ENCODE assay signal across 9 cellular contexts in genomic region chr3:24493951-24494615, GRCh38. TPM values are rescaled to one million over a fixed set of nuclear protein-coding genes. Genes with fewer than 3 reads are reported as not detected.
DNase-seq lines count a peak whose midpoint lies in the region; ATAC-seq and TF ChIP-seq lines count a peak whose summit lies in the region.
"Had no signal": no experiment of that assay in that cellular context is flagged by ENCODE, and none has a peak within 500 bp of the region (broad histone marks: within the 10 kb centered on the region; RNA-seq: fewer than 3 reads in every experiment).

No MANE protein-coding gene starts in this region.

- TF ChIP-seq RAD21 in IMR-90 (IDR thresholded peaks at IDR 0.05; ENCODE audit: low read length): no peak

- dilution Hi-C loops in IMR-90 (cut with HindIII; ENCODE audit: low sequenced_read_pairs, unreplicated experiment): no loop called here

- peaks cover 21% of the 10 kb centered on the region for H3K27me3 ChIP-seq in IMR-90 (ENCODE audit: control insufficient read depth, insufficient read depth, low read length)
- peaks cover 0 to 48% (median 12%) of the 10 kb centered on the region in 7 donors for H3K27me3 ChIP-seq in spleen (replicated peaks in 1 of 7)

- H4K8ac ChIP-seq in IMR-90 (ENCODE audit: low read depth in 2 of 2, low read length in 2 of 2): no peak overlapping the region

- no peak overlapping the region for H2BK20ac ChIP-seq in IMR-90 (ENCODE audit: low read depth, low read length)

- H4K20me1 ChIP-seq in IMR-90 (ENCODE audit: insufficient read depth, low read length): no peaks in the 10 kb centered on the region

- no peak overlapping the region; the same call in 1 of the 2 replicates for H3K4me3 ChIP-seq in IMR-90 (ENCODE audit: insufficient read depth, low read depth, low read length)
- peak overlapping the region; percentile 54 to 83 (median 64) for H3K4me3 ChIP-seq in spleen
- H3K4me3 ChIP-seq: GM12878 had no signal

- in situ Hi-C loops in IMR-90 (cut with MboI; ENCODE audit: low sequenced_read_pairs): no loop called here

- no peak overlapping the region for H3K23ac ChIP-seq in IMR-90 (ENCODE audit: low read depth, low read length)

- H3K14ac ChIP-seq in IMR-90 (replicated peaks; ENCODE audit: low read depth, low read length): no peak overlapping the region

- no peak overlapping the region for H2AK5ac ChIP-seq in IMR-90 (ENCODE audit: low read depth, low read length)

- DNase-seq in AG08395 (ENCODE audit: low spot score) (peak; percentile 47), IMR-90 (no peak), cerebellum (ENCODE audit: low spot score) (peak; percentile 9), kidney glomerular epithelial cell (lab: John Stamatoyannopoulos, UW) (peak; percentile 46), spleen (peak; percentile 88), cerebellar nuclear complex (lab: John Stamatoyannopoulos, UW) (no peak), NCI-H345 (lab: John Stamatoyannopoulos, UW) (no peak)

- no peak overlapping the region for H3K4ac ChIP-seq in IMR-90 (ENCODE audit: low read depth, low read length)

- H2AFZ ChIP-seq in IMR-90 (replicated peaks; ENCODE audit: low read length, poor library complexity): no peak overlapping the region

- no peak overlapping the region for H2BK120ac ChIP-seq in IMR-90 (ENCODE audit: low read depth, low read length)

- H4K5ac ChIP-seq in IMR-90 (ENCODE audit: low read depth, low read length): no peak overlapping the region

- intact Hi-C loops in IMR-90 (cut with micrococcal nuclease) (no loop called here), spleen (cut with DNase I; ENCODE audit: low total_unique reads) (no loop called here)

- H3K27ac ChIP-seq in IMR-90 (ENCODE audit: insufficient read depth, low read length) (no peak overlapping the region), spleen (peak overlapping the region; percentile 69 to 94 (median 90))

- no peak overlapping the region for H3K56ac ChIP-seq in IMR-90 (ENCODE audit: extremely low read depth, insufficient read depth, low read length)

- no peak overlapping the region for H2BK5ac ChIP-seq in IMR-90 (ENCODE audit: low read depth, low read length, poor library complexity, severe bottlenecking)

- no peaks in the 10 kb centered on the region for H3K9me1 ChIP-seq in IMR-90 (ENCODE audit: insufficient read depth, low read length)

- H3K4me1 ChIP-seq in IMR-90 (ENCODE audit: control insufficient read depth, insufficient read depth, low read length): peaks cover 2% of the 10 kb centered on the region; the same call in 1 of the 2 replicates
- H3K4me1 ChIP-seq in spleen: peaks cover 2 to 53% (median 14%) of the 10 kb centered on the region in 6 donors

- no peak overlapping the region for H2AK9ac ChIP-seq in IMR-90 (replicated peaks; ENCODE audit: low read depth, low read length, poor library complexity)

- WGBS in IMR-90 (ENCODE audit: extremely low coverage in 2 of 2, insufficient read length in 1 of 2), 2 experiments: 2% methylated on average over 14 of the region's 48 CpGs; no CpG with 5 or more reads in 1 of the 2 experiments
- WGBS in spleen, 5 donors: 2 to 4% (median 2%) methylated on average over 33 to 48 of the region's 48 CpGs

- no peak overlapping the region for H3K9ac ChIP-seq in IMR-90 (ENCODE audit: low read depth, low read length)

- BruUV-seq in IMR-90 (replicated peaks; lab: Mats Ljungman, UMichigan): no TSS peak

- H4K91ac ChIP-seq in IMR-90 (ENCODE audit: insufficient read depth, low read depth, low read length): no peak overlapping the region

- H3K18ac ChIP-seq in IMR-90 (ENCODE audit: low read depth, low read length): no peak overlapping the region

- TF ChIP-seq POLR2A in IMR-90 (IDR thresholded peaks at IDR 0.05; ENCODE audit: low read depth, low read length) (no peak), spleen (IDR thresholded peaks at IDR 0.05) (peak in 1 of 3 donors; percentile 7)

- no peak overlapping the region for H2BK15ac ChIP-seq in IMR-90 (ENCODE audit: low read depth, low read length)

- TF ChIP-seq CTCF in IMR-90 (conservative IDR thresholded peaks at IDR 0.05; ENCODE audit: low read depth, low read length) (no peak), spleen (IDR thresholded peaks at IDR 0.05 in 8 of 11, conservative IDR thresholded peaks at IDR 0.05 in 3 of 11) (peak in 3 of 11 experiments; percentile 4 to 17 (median 4))

- ATAC-seq in IMR-90 (ENCODE audit: low read depth) (no peak), HG02885 (IDR thresholded peaks at IDR 0.05; ENCODE audit: poor library complexity, unreplicated experiment) (no peak)

- H3K9me3 ChIP-seq in IMR-90 (ENCODE audit: control insufficient read depth, insufficient read depth, low read length) (no peaks in the 10 kb centered on the region), spleen (no peaks in the 10 kb centered on the region)

- H3K36me3 ChIP-seq in IMR-90 (ENCODE audit: control insufficient read depth, insufficient read depth, low read length): no peaks in the 10 kb centered on the region
- H3K36me3 ChIP-seq in spleen: no peaks in the 10 kb centered on the region

- CTCF ChIA-PET in IMR-90 (lab: Yijun Ruan, JAX): no interaction called here

- POLR2A ChIA-PET in IMR-90 (lab: Charles Lee; ENCODE audit: unreplicated experiment): no interaction called here

- no peaks in the 10 kb centered on the region for H3K79me1 ChIP-seq in IMR-90 (ENCODE audit: low read depth in 1 of 2, low read length in 2 of 2)

- H3K4me2 ChIP-seq in IMR-90 (ENCODE audit: low read depth, low read length): peak overlapping the region; percentile 50; the same call in 1 of the 2 replicates

TF ChIP-seq in IMR-90, 13 proteins besides CTCF, POLR2A, EP300 and RAD21:
- TF ChIP-seq CHD1 (IDR thresholded peaks at IDR 0.05; ENCODE audit: low read depth, low read length): no peak
- TF ChIP-seq FOS (IDR thresholded peaks at IDR 0.05; ENCODE audit: low read depth, low read length): no peak
- TF ChIP-seq BHLHE40 (IDR thresholded peaks at IDR 0.05; ENCODE audit: low read depth, low read length): no peak

RNA-seq across cellular contexts. Expression of gene THRB, which starts 0.6 kb away (rescaled TPM):
- total RNA-seq in IMR-90 (2012; rRNA removed): under 0.01 TPM in 1 of 2 replicates, not detected in the other
- not detected in 2 replicates for polyA plus RNA-seq in IMR-90 (2012; rRNA removed)
- polyA plus RNA-seq in IMR-90 (2012; cell fraction: cytosol; rRNA removed): not detected in 2 replicates
- polyA plus RNA-seq in IMR-90 (2012; cell fraction: nucleus; rRNA removed; ENCODE audit: low replicate concordance): 0.01 TPM in 1 of 2 replicates, not detected in the other
- 7.7 TPM for total RNA-seq in cerebellum
- 10 to 100 TPM in 6 of 7 donors, 1 to 10 TPM in 1; 7.6 to 26.6 (median 18.3) TPM for total RNA-seq in spleen
- polyA plus RNA-seq in spleen: 1 to 10 TPM in 2 of 3 donors, under 1 TPM in 1; 1.00 to 3.7 (median 1.9) TPM
- polyA plus RNA-seq: GM12878 had no signal

Comparison
In these comparisons a context has a peak if more than half of its experiments do, and no peak if none do; other contexts are left out.
1. DNase-seq: peak in AG08395 (single experiment), cerebellum (single experiment), kidney glomerular epithelial cell (single experiment) and spleen (single experiment); none in IMR-90 (single experiment), cerebellar nuclear complex (0 of 2) and NCI-H345 (single experiment).